ENCODE assay signal across 28 cellular contexts in genomic region chr10:77843264-77843663, GRCh38.
DNase-seq lines count a peak whose midpoint lies in the region; ATAC-seq, FAIRE-seq and TF ChIP-seq lines count a peak whose summit lies in the region.
"Had no signal": no experiment of that assay in that cellular context is flagged by ENCODE, and none has a peak within 500 bp of the region (broad histone marks: within the 10 kb centered on the region; RNA-seq: fewer than 3 reads in every experiment).

No MANE protein-coding gene starts in this region.

- peaks cover 2% of the 10 kb centered on the region for H3K79me2 ChIP-seq in HepG2 (ENCODE audit: insufficient read depth, low read length)

- TF ChIP-seq EP300 in HepG2 (IDR thresholded peaks at IDR 0.05; ENCODE audit: low read depth in 2 of 2, low read length in 2 of 2) (no peak), HepG2 (CRISPR knock-in tag; IDR thresholded peaks at IDR 0.05; ENCODE audit: borderline replicate concordance) (no peak)

- TF ChIP-seq CTCF in HepG2 (CRISPR knock-in tag; IDR thresholded peaks at IDR 0.05) (peak; percentile 14; the same call in 1 of the 2 replicates), right lobe of liver (IDR thresholded peaks at IDR 0.05) (no peak), kidney (IDR thresholded peaks at IDR 0.05; ENCODE audit: borderline replicate concordance, extremely low read depth, insufficient read depth) (no peak), A673 (conservative IDR thresholded peaks at IDR 0.05; ENCODE audit: low read depth, low read length) (no peak)

- H4K20me1 ChIP-seq in HepG2 (ENCODE audit: insufficient read depth, low read length) = no peaks in the 10 kb centered on the region

- intact Hi-C loops in HepG2 (cut with micrococcal nuclease; ENCODE audit: unreplicated experiment) (no loop called here), right lobe of liver (cut with DNase I) (no loop called here), kidney (cut with DNase I) (no loop called here), A673 (cut with micrococcal nuclease; ENCODE audit: unreplicated experiment) (no loop called here)

- CTCF ChIA-PET in HepG2 (lab: Yijun Ruan, JAX; ENCODE audit: low intra/inter-chr PET ratio, low total read pairs) (no interaction called here), A673 (lab: Charles Lee) (no interaction called here)

- no peak overlapping the region for H3K4me2 ChIP-seq in HepG2 (ENCODE audit: low read depth, low read length)
- H3K4me2 ChIP-seq: GM23338 had no signal

- H3K9me3 ChIP-seq in HepG2 (ENCODE audit: low read length) = no peaks in the 10 kb centered on the region
- no peaks in the 10 kb centered on the region for H3K9me3 ChIP-seq in right lobe of liver
- no peaks in the 10 kb centered on the region for H3K9me3 ChIP-seq in kidney (ENCODE audit: control insufficient read depth in 1 of 2, low read length in 2 of 2)
- H3K9me3 ChIP-seq in A673 (ENCODE audit: low read depth, low read length, poor library complexity, severe bottlenecking) = no peaks in the 10 kb centered on the region
- H3K9me3 ChIP-seq: MG63, SJSA1 had no signal

- H3K9ac ChIP-seq in HepG2 (ENCODE audit: insufficient read depth, low read depth, low read length) (no peak overlapping the region), kidney (ENCODE audit: low read length in 2 of 2) (no peak overlapping the region), rectal smooth muscle tissue (ENCODE audit: low read length) (no peak overlapping the region)

- BruUV-seq in HepG2 (replicated peaks; lab: Mats Ljungman, UMichigan) = no TSS peak
- BruUV-seq in A673 (replicated peaks; lab: Mats Ljungman, UMichigan) = no TSS peak

- H3K27me3 ChIP-seq in HepG2 (ENCODE audit: control insufficient read depth in 1 of 2, insufficient read depth in 2 of 2, low read length in 2 of 2) (no peaks in the 10 kb centered on the region), right lobe of liver (no peaks in the 10 kb centered on the region), rectal smooth muscle tissue (ENCODE audit: control insufficient read depth, insufficient read depth, low read length) (no peaks in the 10 kb centered on the region), A673 (replicated peaks; ENCODE audit: insufficient read depth, low read depth, low read length, poor library complexity) (no peaks in the 10 kb centered on the region)
- H3K27me3 ChIP-seq: MG63, SJSA1 had no signal

- H3K36me3 ChIP-seq in HepG2 (replicated peaks in 1 of 2; ENCODE audit: control insufficient read depth in 1 of 2, insufficient read depth in 2 of 2, low read length in 2 of 2) (peaks cover 16 to 48% of the 10 kb centered on the region in 2 experiments; a peak in 4 of 5 replicates), right lobe of liver (peaks cover 0 to 12% (median 0%) of the 10 kb centered on the region in 4 donors), kidney (ENCODE audit: control insufficient read depth in 1 of 2, insufficient read depth in 2 of 2, low read length in 2 of 2) (peaks cover 3 to 28% of the 10 kb centered on the region in 2 donors), rectal smooth muscle tissue (ENCODE audit: control insufficient read depth, insufficient read depth, low read length) (peaks cover 16% of the 10 kb centered on the region), A673 (ENCODE audit: insufficient read depth, low read length, poor library complexity, severe bottlenecking) (no peaks in the 10 kb centered on the region)

- WGBS in HepG2 (ENCODE audit: low lambda C conversion rate) = 94% methylated on average over 10 of the region's 11 CpGs
- 100% methylated on average over 1 of the region's 11 CpGs for WGBS in right lobe of liver (ENCODE audit: insufficient coverage, low coverage, low lambda C conversion rate, missing lambda C conversion rate)

- no peak overlapping the region for H2AFZ ChIP-seq in HepG2 (ENCODE audit: low read length)
- H2AFZ ChIP-seq: GM23338 had no signal

- no peak for TF ChIP-seq RAD21 in HepG2 (CRISPR knock-in tag; IDR thresholded peaks at IDR 0.05)

- DNase-seq in HepG2 (ENCODE audit: low spot score) (no peak), right lobe of liver (no peak), kidney (peak; percentile 57), A673 (ENCODE audit: low spot score) (no peak), midbrain (lab: John Stamatoyannopoulos, UW) (no peak), DMS79 treated with DMSO at 0.1 percent for 48 hours (lab: John Stamatoyannopoulos, UW) (no peak), DMS 273 treated with DMSO at 0.1 percent for 48 hours (lab: John Stamatoyannopoulos, UW) (no peak)
- DNase-seq: 8988T; AML-193; C1 segment of cervical spinal cord; Calu3; CD8-positive, alpha-beta T cell; GDM1; Kasumi-1; MG63; NCI-H1048; NCI-H1417 treated with DMSO at 0.1 percent for 48 hours; NCI-H187; NCI-H446 treated with DMSO at 0.1 percent for 48 hours; NCI-H526 treated with DMSO at 0.1 percent for 48 hours; OCI-M1 had no signal

- peaks cover 48% of the 10 kb centered on the region for H3K4me1 ChIP-seq in HepG2 (ENCODE audit: insufficient read depth, low read length)
- H3K4me1 ChIP-seq in right lobe of liver = peaks cover 0 to 11% (median 0%) of the 10 kb centered on the region in 4 donors
- H3K4me1 ChIP-seq in kidney (ENCODE audit: control insufficient read depth in 1 of 2, insufficient read depth in 1 of 2, low read depth in 1 of 2, low read length in 2 of 2) = peaks cover 9 to 12% of the 10 kb centered on the region in 2 donors
- peaks cover 33% of the 10 kb centered on the region for H3K4me1 ChIP-seq in rectal smooth muscle tissue (ENCODE audit: control insufficient read depth, insufficient read depth, low read length)
- H3K4me1 ChIP-seq in A673 (ENCODE audit: insufficient read depth, low read length, poor library complexity, severe bottlenecking) = peaks cover 16% of the 10 kb centered on the region

- no peak for ATAC-seq in HepG2
- no peak for ATAC-seq in right lobe of liver
- ATAC-seq: CD8-positive, alpha-beta T cell; GM23338; HCT116; Right ventricle myocardium inferior had no signal

- no peak overlapping the region for H3K27ac ChIP-seq in HepG2 (ENCODE audit: extremely low read length, insufficient read depth, low read length)
- no peak overlapping the region for H3K27ac ChIP-seq in right lobe of liver
- H3K27ac ChIP-seq in kidney (ENCODE audit: low read depth in 2 of 2, low read length in 2 of 2) = peak overlapping the region in 1 of 2 donors; percentile 4
- peak overlapping the region; percentile 69 for H3K27ac ChIP-seq in rectal smooth muscle tissue (ENCODE audit: low read depth, low read length)
- no peak overlapping the region for H3K27ac ChIP-seq in A673 (ENCODE audit: low read depth, low read length, poor library complexity, severe bottlenecking)
- H3K27ac ChIP-seq: SJSA1 had no signal

- in situ Hi-C loops in HepG2 (cut with HindIII; ENCODE audit: extremely low pct_ligation_motif_present, low pct_unique_long_range_greater_than_20kb) = loop anchor here (10.0 kb wide), 1 partner anchor 182 kb away; the partner anchor contains the start of gene POLR3A

- H3K4me3 ChIP-seq in HepG2 (replicated peaks in 1 of 3; ENCODE audit: insufficient read depth in 1 of 3, low read depth in 2 of 3, low read length in 3 of 3) (no peak overlapping the region), right lobe of liver (no peak overlapping the region), kidney (ENCODE audit: low read length in 2 of 2) (no peak overlapping the region), rectal smooth muscle tissue (ENCODE audit: low read length) (no peak overlapping the region), A673 (ENCODE audit: low read depth, low read length, poor library complexity, severe bottlenecking) (no peak overlapping the region)
- H3K4me3 ChIP-seq: GM23338, MG63, SJSA1 had no signal

- FAIRE-seq in HepG2 (lab: Jason Lieb, UNC) (no peak), kidney (lab: Jason Lieb, UNC) (no peak)
- FAIRE-seq: GM18507, RCC 7860 had no signal

- POLR2A ChIA-PET in HepG2 (lab: Yijun Ruan, JAX) = no interaction called here
- POLR2A ChIA-PET in A673 (lab: Charles Lee; ENCODE audit: low non-redundant PET) = no interaction called here

- no peak for TF ChIP-seq POLR2A in HepG2 (IDR thresholded peaks at IDR 0.05; ENCODE audit: insufficient read depth in 1 of 2, low read depth in 2 of 2, low read length in 2 of 2)
- no peak for TF ChIP-seq POLR2A in right lobe of liver (IDR thresholded peaks at IDR 0.05)

TF ChIP-seq in HepG2, 621 proteins besides CTCF, POLR2A, EP300 and RAD21:
- TF ChIP-seq ZNF720 (CRISPR knock-in tag; IDR thresholded peaks at IDR 0.05) = no peak
- peak; percentile 34 for TF ChIP-seq STAG1 (CRISPR knock-in tag; IDR thresholded peaks at IDR 0.05)
- peak; percentile 13; the same call in 1 of the 2 replicates for TF ChIP-seq ZNF687 (CRISPR knock-in tag; IDR thresholded peaks at IDR 0.05)
